ENCODE assay signal across 29 cellular contexts in genomic region chr17:30226878-30227277, GRCh38. TPM values are rescaled to one million over a fixed set of nuclear protein-coding genes. Genes with fewer than 3 reads are reported as not detected.
DNase-seq lines count a peak whose midpoint lies in the region; ATAC-seq and TF ChIP-seq lines count a peak whose summit lies in the region.
"Had no signal": no experiment of that assay in that cellular context is flagged by ENCODE, and none has a peak within 500 bp of the region (broad histone marks: within the 10 kb centered on the region; RNA-seq: fewer than 3 reads in every experiment).

No MANE protein-coding gene starts in this region.

- no peaks in the 10 kb centered on the region for H3K36me3 ChIP-seq in SK-N-MC (ENCODE audit: insufficient read depth, low read length)
- H3K36me3 ChIP-seq: BLaER1 treated with 17β-estradiol and CSF1 and Interleukin-3, amounts not matched to agents 10 nM and 100 nM; heart right ventricle; stomach; thyroid gland had no signal

- H3K9me3 Mint-ChIP-seq in progenitor cell of endocrine pancreas (ENCODE audit: low read depth), result no peaks in the 10 kb centered on the region
- H3K9me3 Mint-ChIP-seq in activated T-helper 17 cell treated with anti-CD3 and anti-CD28 coated beads, Interleukin-2, amount 50 U/mL, for 72 hours, result no peaks in the 10 kb centered on the region
- H3K9me3 Mint-ChIP-seq: activated CD4-positive, alpha-beta memory T cell treated with anti-CD3 and anti-CD28 coated beads for 36 hours; activated naive CD8-positive, alpha-beta T cell treated with anti-CD3 and anti-CD28 coated beads for 36 hours; central memory CD8-positive, alpha-beta T cell; T-helper 1 cell treated with Interleukin-12 subunit alpha and Interleukin-12 subunit beta and Interleukin-4 antibody, amounts not matched to agents 30 μg/mL and 1 μg/mL, for 36 hours had no signal

- peaks cover 49% of the 10 kb centered on the region for H3K4me1 Mint-ChIP-seq in progenitor cell of endocrine pancreas (ENCODE audit: low read depth)
- no peaks in the 10 kb centered on the region for H3K4me1 Mint-ChIP-seq in activated T-helper 17 cell treated with anti-CD3 and anti-CD28 coated beads, Interleukin-2, amount 50 U/mL, for 72 hours
- H3K4me1 Mint-ChIP-seq: activated naive CD8-positive, alpha-beta T cell treated with anti-CD3 and anti-CD28 coated beads for 36 hours; central memory CD8-positive, alpha-beta T cell had no signal

- H3K4me3 Mint-ChIP-seq in progenitor cell of endocrine pancreas (ENCODE audit: low read depth), result no peak overlapping the region
- H3K4me3 Mint-ChIP-seq in activated T-helper 17 cell treated with anti-CD3 and anti-CD28 coated beads, Interleukin-2, amount 50 U/mL, for 72 hours, result no peak overlapping the region
- H3K4me3 Mint-ChIP-seq: activated CD4-positive, alpha-beta memory T cell treated with anti-CD3 and anti-CD28 coated beads for 36 hours; activated naive CD8-positive, alpha-beta T cell treated with anti-CD3 and anti-CD28 coated beads for 36 hours; central memory CD8-positive, alpha-beta T cell; T-helper 1 cell treated with Interleukin-12 subunit alpha and Interleukin-12 subunit beta and Interleukin-4 antibody, amounts not matched to agents 30 μg/mL and 1 μg/mL, for 36 hours had no signal

- DNase-seq in ELR (ENCODE audit: low read depth), result peak; percentile 45
- peak; percentile 61 for DNase-seq in SK-N-MC (ENCODE audit: low read depth, low spot score)
- DNase-seq in fibroblast of gingiva (ENCODE audit: low read depth), result peak; percentile 52
- no peak for DNase-seq in progenitor cell of endocrine pancreas (ENCODE audit: low spot score, unreplicated experiment)
- no peak for DNase-seq in GOT3 (lab: John Stamatoyannopoulos, UW)
- DNase-seq: activated CD4-positive, alpha-beta memory T cell treated with anti-CD3 and anti-CD28 coated beads for 36 hours; activated CD8-positive, alpha-beta memory T cell treated with anti-CD3 and anti-CD28 coated beads, Interleukin-2, amount 50 U/mL, for 48 hours; activated naive CD8-positive, alpha-beta T cell treated with anti-CD3 and anti-CD28 coated beads for 36 hours; COR-L47; dorsolateral prefrontal cortex; HCEC 1CT; heart right ventricle; NCI-H1417 treated with DMSO at 0.1 percent for 48 hours; NCI-H2081; NCI-H226; NCI-H774; RPMI8226; SK-N-SH; stimulated activated CD4-positive, alpha-beta T cell treated with anti-CD3 and anti-CD28 coated beads, Interleukin-1b, Interleukin-23, amount 100 ng/mL, for 48 hours; stomach; thyroid gland had no signal

- H3K27ac Mint-ChIP-seq in progenitor cell of endocrine pancreas, result peak overlapping the region; percentile 19
- H3K27ac Mint-ChIP-seq in activated T-helper 17 cell treated with anti-CD3 and anti-CD28 coated beads, Interleukin-2, amount 50 U/mL, for 72 hours, result no peak overlapping the region
- H3K27ac Mint-ChIP-seq: activated CD4-positive, alpha-beta memory T cell treated with anti-CD3 and anti-CD28 coated beads for 36 hours; activated naive CD8-positive, alpha-beta T cell treated with anti-CD3 and anti-CD28 coated beads for 36 hours; T-helper 1 cell treated with Interleukin-12 subunit alpha and Interleukin-12 subunit beta and Interleukin-4 antibody, amounts not matched to agents 30 μg/mL and 1 μg/mL, for 36 hours had no signal

- ATAC-seq in activated T-helper 17 cell treated with anti-CD3 and anti-CD28 coated beads, Interleukin-2, amount 50 U/mL, for 72 hours (replicated peaks), result no peak
- no peak for ATAC-seq in HG03469 (IDR thresholded peaks at IDR 0.05; ENCODE audit: unreplicated experiment)
- ATAC-seq: activated CD4-positive, CD25-positive, alpha-beta regulatory T cell treated with anti-CD3 and anti-CD28 coated beads, Interleukin-2, amount 50 U/mL, for 24 hours; heart right ventricle had no signal

- H3K36me3 Mint-ChIP-seq in progenitor cell of endocrine pancreas (ENCODE audit: insufficient read depth), result no peaks in the 10 kb centered on the region
- H3K36me3 Mint-ChIP-seq in activated T-helper 17 cell treated with anti-CD3 and anti-CD28 coated beads, Interleukin-2, amount 50 U/mL, for 72 hours (ENCODE audit: low read depth), result no peaks in the 10 kb centered on the region
- H3K36me3 Mint-ChIP-seq: activated CD4-positive, alpha-beta memory T cell treated with anti-CD3 and anti-CD28 coated beads for 36 hours; activated naive CD8-positive, alpha-beta T cell treated with anti-CD3 and anti-CD28 coated beads for 36 hours had no signal

- H3K9me3 ChIP-seq in SK-N-MC (ENCODE audit: low read depth, low read length), result no peaks in the 10 kb centered on the region
- H3K9me3 ChIP-seq: BLaER1 treated with 17β-estradiol and CSF1 and Interleukin-3, amounts not matched to agents 10 nM and 100 nM; heart right ventricle; SK-N-SH; stomach; thyroid gland had no signal

- TF ChIP-seq CTCF in progenitor cell of endocrine pancreas (IDR thresholded peaks at IDR 0.05; ENCODE audit: unreplicated experiment), result no peak

- peak overlapping the region; percentile 21 for H3K4me3 ChIP-seq in SK-N-MC
- H3K4me3 ChIP-seq: BLaER1 treated with 17β-estradiol and CSF1 and Interleukin-3, amounts not matched to agents 10 nM and 100 nM; dorsolateral prefrontal cortex; heart right ventricle; stomach; thyroid gland had no signal

- H3K27ac ChIP-seq in SK-N-MC, result no peak overlapping the region
- H3K27ac ChIP-seq: BLaER1 treated with 17β-estradiol and CSF1 and Interleukin-3, amounts not matched to agents 10 nM and 100 nM; dorsolateral prefrontal cortex; heart right ventricle; KMS-11; stomach; thyroid gland had no signal

- H3K27me3 Mint-ChIP-seq in progenitor cell of endocrine pancreas, result peaks cover 31% of the 10 kb centered on the region
- peaks cover 20% of the 10 kb centered on the region for H3K27me3 Mint-ChIP-seq in activated T-helper 17 cell treated with anti-CD3 and anti-CD28 coated beads, Interleukin-2, amount 50 U/mL, for 72 hours

- no peak overlapping the region for H3K9ac ChIP-seq in SK-N-MC (ENCODE audit: insufficient read length)
- H3K9ac ChIP-seq: BLaER1 treated with 17β-estradiol and CSF1 and Interleukin-3, amounts not matched to agents 10 nM and 100 nM; KMS-11; SK-N-SH had no signal

RNA-seq across cellular contexts. Expression of gene SLC6A4, which starts 8.6 kb away (rescaled TPM):
- total RNA-seq in progenitor cell of endocrine pancreas, result 0.64 and 0.96 TPM in 2 replicates
- total RNA-seq in activated T-helper 17 cell treated with anti-CD3 and anti-CD28 coated beads, Interleukin-2, amount 50 U/mL, for 72 hours, result not detected
- total RNA-seq: activated CD4-positive, alpha-beta memory T cell treated with anti-CD3 and anti-CD28 coated beads for 36 hours; activated naive CD8-positive, alpha-beta T cell treated with anti-CD3 and anti-CD28 coated beads for 36 hours; astrocyte had no signal

Comparison
In these comparisons a context has a peak if more than half of its experiments do, and no peak if none do; other contexts are left out.
1. DNase-seq: peak in ELR (single experiment), SK-N-MC (single experiment) and fibroblast of gingiva (single experiment); none in progenitor cell of endocrine pancreas (single experiment) and GOT3 (single experiment).